ENCODE assay signal across 27 cellular contexts in the genomic region with DNA sequence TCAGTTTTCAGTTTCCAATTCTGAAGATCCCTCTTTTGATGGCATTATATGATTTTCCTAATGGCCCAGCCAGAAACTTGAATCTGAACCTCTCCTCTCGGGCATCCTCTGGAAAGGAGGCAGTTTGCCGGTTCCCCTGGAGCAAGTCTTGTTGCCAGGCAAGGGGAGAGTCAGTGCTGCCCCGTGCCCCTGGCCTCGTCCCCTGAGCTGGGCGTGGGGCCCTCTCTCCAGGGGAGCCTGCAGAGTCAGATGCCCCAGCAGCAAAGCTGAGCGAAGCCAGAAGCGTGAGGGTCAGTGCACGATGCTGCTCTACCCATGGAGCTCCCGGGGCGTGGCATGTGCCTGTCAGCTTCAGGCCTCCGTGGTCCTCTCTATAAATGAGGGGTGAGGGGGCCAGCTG. TPM values are rescaled to one million over a fixed set of nuclear protein-coding genes. Genes with fewer than 3 reads are reported as not detected.
"Had no signal": no experiment of that assay in that cellular context is flagged by ENCODE, and none has a peak within 500 bp of the region (broad histone marks: within the 10 kb centered on the region; RNA-seq: fewer than 3 reads in every experiment).

No MANE protein-coding gene starts in this region.

- H3K9me3 ChIP-seq: neutrophil, pancreas, prostate gland, right atrium auricular region, right lobe of liver, spleen, suprapubic skin, testis, tibial artery, transverse colon, upper lobe of right lung, uterus had no signal

- ATAC-seq: naive thymus-derived CD4-positive, alpha-beta T cell; natural killer cell; pancreas; right lobe of liver; stimulated activated memory B cell treated with anti-CD40 and anti-IgM and Interleukin-4, amounts not matched to agents 10 μg/mL and 1 μg/mL and 100 μg/mL, for 72 hours; stimulated activated naive CD8-positive, alpha-beta T cell treated with anti-CD3 and anti-CD28 coated beads, Interleukin-15, amount 100 ng/mL, for 72 hours; stimulated activated naive CD8-positive, alpha-beta T cell treated with anti-CD3 and anti-CD28 coated beads, Interleukin-15, Interleukin-2, amounts not matched to agents 100 U/mL and 50 U/mL, for 24 hours; upper lobe of right lung had no signal

- H3K27me3 ChIP-seq: neural progenitor cell, pancreas, right atrium auricular region, right lobe of liver, testis, transverse colon, upper lobe of right lung, uterus had no signal

- H3K4me3 ChIP-seq: neural progenitor cell, pancreas, prostate gland, right atrium auricular region, right lobe of liver, skin epidermis, smooth muscle cell, spleen, suprapubic skin, testis, tibial artery, transverse colon, upper lobe of right lung, uterus had no signal

- H3K27ac ChIP-seq: neural progenitor cell, neutrophil, pancreas, prostate gland, right atrium auricular region, right lobe of liver, skin epidermis, spleen, suprapubic skin, testis, tibial artery, transverse colon, upper lobe of right lung, uterus had no signal

- H3K4me1 ChIP-seq: neural progenitor cell, prostate gland, right lobe of liver, suprapubic skin, testis, transverse colon, upper lobe of right lung, uterus had no signal

- DNase-seq: naive thymus-derived CD4-positive, alpha-beta T cell; natural killer cell; retina; right lobe of liver; spleen; stimulated activated CD4-positive, alpha-beta T cell treated with anti-CD3 and anti-CD28 coated beads, Interleukin-12 subunit alpha, Interleukin-12 subunit beta, amount 100 ng/mL, for 4 hours; stimulated activated CD4-positive, alpha-beta T cell treated with anti-CD3 and anti-CD28 coated beads, Interleukin-1b, Interleukin-23, amount 100 ng/mL, for 48 hours; stimulated activated CD4-positive, alpha-beta T cell treated with anti-CD3 and anti-CD28 coated beads, Interleukin-4, amount 100 ng/mL, for 1 hour; stimulated activated CD4-positive, alpha-beta T cell treated with anti-CD3 and anti-CD28 coated beads, Interleukin-4, amount 100 ng/mL, for 4 hours; stimulated activated CD8-positive, alpha-beta memory T cell treated with anti-CD3 and anti-CD28 coated beads, Interleukin-4, amount 100 ng/mL, for 48 hours; stimulated activated naive CD4-positive, alpha-beta T cell; stimulated activated naive CD8-positive, alpha-beta T cell treated with anti-CD3 and anti-CD28 coated beads, Interleukin-15, amount 100 ng/mL, for 72 hours; stimulated activated naive CD8-positive, alpha-beta T cell treated with anti-CD3 and anti-CD28 coated beads, Interleukin-15, Interleukin-2, amounts not matched to agents 100 U/mL and 50 U/mL, for 24 hours; testis; tibial artery; transverse colon; upper lobe of right lung; uterus had no signal

RNA-seq across cellular contexts. Expression of a gene that starts 14.0 kb away (rescaled TPM):
- polyA plus RNA-seq: naive thymus-derived CD4-positive, alpha-beta T cell had no signal
